ENCODE assay signal across 19 cellular contexts in genomic region chr4:166827167-166827566, GRCh38.
"Had no signal": no experiment of that assay in that cellular context is flagged by ENCODE, and none has a peak within 500 bp of the region (broad histone marks: within the 10 kb centered on the region; RNA-seq: fewer than 3 reads in every experiment).

No MANE protein-coding gene starts in this region.

- H3K9me3 ChIP-seq: ovary, thyroid gland, upper lobe of left lung, vagina had no signal

- H2AFZ ChIP-seq: neural progenitor cell had no signal

- DNase-seq: dermis blood vessel endothelial cell; erythroblast; foreskin keratinocyte; head of caudate nucleus; hypothalamus; kidney glomerular epithelial cell; nucleus accumbens; ovary; right cardiac atrium; stimulated activated CD4-positive, alpha-beta T cell treated with anti-CD3 and anti-CD28 coated beads, Interleukin-2, amount 100 ng/mL, for 48 hours; stimulated activated naive CD4-positive, alpha-beta T cell treated with Interleukin-2 at 50 U/mL for 16 hours; thyroid gland; upper lobe of left lung had no signal

- H3K4me1 ChIP-seq: foreskin keratinocyte, neural progenitor cell, suprapubic skin, thyroid gland, upper lobe of left lung, vagina had no signal

- ATAC-seq: foreskin keratinocyte; left lobe of liver; natural killer cell treated with Interleukin-12 subunit alpha and Interleukin-12 subunit beta and Interleukin-15 and Interleukin-18, amount 100 ng/mL, for 72 hours; right cardiac atrium had no signal

- H3K4me2 ChIP-seq: neural progenitor cell, smooth muscle cell had no signal

- H3K9ac ChIP-seq: neural progenitor cell had no signal

- H3K36me3 ChIP-seq: neural progenitor cell, ovary, suprapubic skin, thyroid gland, upper lobe of left lung, vagina had no signal

- H3K4me3 ChIP-seq: neural progenitor cell, ovary, smooth muscle cell, suprapubic skin, thyroid gland, upper lobe of left lung, vagina had no signal

- H3K27me3 ChIP-seq: foreskin keratinocyte, neural progenitor cell, ovary, suprapubic skin, thyroid gland, upper lobe of left lung, vagina had no signal

- H3K27ac ChIP-seq: foreskin keratinocyte, neural progenitor cell, ovary, suprapubic skin, thyroid gland, upper lobe of left lung, vagina had no signal
